8 cellular contexts compared by ENCODE assay signal in genomic region chr2:178796079-178796677, GRCh38. TPM values are rescaled to one million over a fixed set of nuclear protein-coding genes. Genes with fewer than 3 reads are reported as not detected.
DNase-seq lines count a peak whose midpoint lies in the region; ATAC-seq and TF ChIP-seq lines count a peak whose summit lies in the region.

No MANE protein-coding gene starts in this region.

- H3K27me3 ChIP-seq in left lung, result no peaks in the 10 kb centered on the region

- no peaks in the 10 kb centered on the region for H3K36me3 ChIP-seq in left lung

- intact Hi-C loops in left lung (cut with DNase I), result loop anchor here in 1 of 2 donors (5.0 kb wide), 1 partner anchor 116 kb away; no protein-coding TSS in a partner anchor

- peak; percentile 33 to 55 for TF ChIP-seq CTCF in left lung (IDR thresholded peaks at IDR 0.05)

- no peak overlapping the region for H3K4me3 ChIP-seq in left lung

- in situ Hi-C loops in G401 (cut with HindIII; ENCODE audit: low sequenced_read_pairs), result no loop called here

- H3K4me1 ChIP-seq in left lung, result no peaks in the 10 kb centered on the region

- peak; percentile 8 for DNase-seq in G401 (ENCODE audit: low spot score)
- DNase-seq in NAMALWA (ENCODE audit: low spot score), result peak; percentile 68
- peak; percentile 17 for DNase-seq in amniotic stem cell (lab: John Stamatoyannopoulos, UW)
- DNase-seq in left lung, result no peak
- no peak for DNase-seq in islet precursor cell
- no peak for DNase-seq in activated naive CD4-positive, alpha-beta T cell treated with Interleukin-2 at 50 U/mL for 16 hours
- no peak for DNase-seq in nucleus accumbens (lab: John Stamatoyannopoulos, UW)

- ATAC-seq in left lung (no peak), GM18519 (IDR thresholded peaks at IDR 0.05; ENCODE audit: low FRiP score, unreplicated experiment) (no peak)

- no peak overlapping the region for H3K27ac ChIP-seq in left lung

- H3K9me3 ChIP-seq in left lung, result no peaks in the 10 kb centered on the region

RNA-seq across cellular contexts. Expression of gene TTN, which starts 11.0 kb away (rescaled TPM):
- total RNA-seq in G401 (2014; rRNA removed; shearing (Covaris generic)), result 0.74 and 0.88 TPM in 2 replicates
- total RNA-seq in left lung, result 10 to 100 TPM; 26.1 to 27.5 TPM

Comparison
In these comparisons a context has a peak if more than half of its experiments do, and no peak if none do; other contexts are left out.
1. DNase-seq: peak in G401 (single experiment), NAMALWA (single experiment) and amniotic stem cell (single experiment); none in left lung (0 of 2), islet precursor cell (single experiment), activated naive CD4-positive, alpha-beta T cell treated with Interleukin-2 at 50 U/mL for 16 hours (single experiment) and nucleus accumbens (0 of 56).
2. RNA of gene TTN, which starts 11.0 kb away (total RNA-seq): 26.1 to 27.5 TPM in left lung; 0.74 to 0.88 TPM in G401; every median in the first group is over 10 times any median in the second.